8 cellular contexts compared by ENCODE assay signal in the genomic region with DNA sequence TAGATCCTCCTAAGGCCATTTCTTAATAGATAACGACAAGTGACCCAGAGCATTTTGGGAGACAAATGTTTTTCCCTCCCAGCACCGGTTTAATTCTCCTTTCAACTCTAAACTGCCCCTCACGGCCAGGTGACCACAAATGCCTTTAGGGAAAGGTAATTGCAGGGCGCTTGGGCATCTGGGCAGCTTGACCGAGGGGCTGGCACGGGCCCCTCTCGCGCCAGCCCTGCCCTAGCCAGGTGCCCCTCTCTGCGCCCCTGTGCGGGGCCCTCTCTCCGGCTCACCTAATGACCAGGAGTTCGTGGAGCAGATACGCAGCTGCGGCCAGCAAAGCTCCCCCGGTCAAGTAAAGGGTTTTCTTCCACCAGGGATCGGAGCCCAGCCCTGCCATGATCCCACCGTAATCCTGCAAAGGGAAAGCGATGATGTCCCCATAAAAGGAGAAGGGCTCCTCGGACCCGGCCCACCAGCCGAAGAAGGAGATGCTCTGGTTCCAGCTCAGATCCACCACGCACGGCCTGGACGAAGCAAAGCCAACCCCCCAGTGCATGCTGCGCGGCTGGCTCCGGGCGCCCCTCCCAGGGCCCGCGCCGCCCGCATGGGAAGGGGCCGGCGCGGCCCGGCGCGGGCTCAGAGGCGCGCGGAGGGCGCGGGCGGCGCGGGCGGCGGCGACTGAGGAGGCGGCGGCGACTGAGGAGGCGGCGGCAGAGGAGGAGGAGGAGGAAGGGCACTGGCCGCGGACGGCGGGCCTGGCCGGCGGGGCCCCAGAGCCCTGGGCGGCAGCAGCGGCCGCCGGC. TPM values are rescaled to one million over a fixed set of nuclear protein-coding genes. Genes with fewer than 3 reads are reported as not detected.
DNase-seq lines count a peak whose midpoint lies in the region; ATAC-seq and TF ChIP-seq lines count a peak whose summit lies in the region.

No MANE protein-coding gene starts in this region.

- DNase-seq in HFF-Myc (ENCODE audit: extremely low read depth, low read depth) (no peak), SK-N-DZ (ENCODE audit: low spot score) (peak; percentile 30), foreskin fibroblast (peak in 1 of 2 donors; percentile 23), putamen (ENCODE audit: low spot score) (peak; percentile 15), NCI-H1930 (lab: John Stamatoyannopoulos, UW) (no peak), left lobe of liver (ENCODE audit: low spot score) (no peak)

- ATAC-seq in HG03520 (IDR thresholded peaks at IDR 0.05; ENCODE audit: unreplicated experiment) (no peak), left lobe of liver (no peak)

- TF ChIP-seq CTCF in GM12875 (IDR thresholded peaks at IDR 0.05; ENCODE audit: borderline replicate concordance, insufficient read depth, low read depth, low read length), result no peak
- no peak for TF ChIP-seq CTCF in HFF-Myc (IDR thresholded peaks at IDR 0.05; ENCODE audit: low read depth, low read length, missing control alignments)
- no peak for TF ChIP-seq CTCF in foreskin fibroblast (IDR thresholded peaks at IDR 0.05; ENCODE audit: low read depth, low read length)

- H3K4me3 ChIP-seq in GM12875 (ENCODE audit: low read depth, low read length) (peak overlapping the region; percentile 49), HFF-Myc (replicated peaks; ENCODE audit: low read depth, low read length) (peak overlapping the region; percentile 59), foreskin fibroblast (ENCODE audit: low read depth in 1 of 2, low read length in 2 of 2) (peak overlapping the region; percentile 49 to 61)

RNA-seq across cellular contexts. Expression of a gene that starts 0.5 kb away (rescaled TPM):
- polyA plus RNA-seq in SK-N-DZ (2014; cell fraction: cytosol; rRNA removed), result 47.7 and 49.8 TPM in 2 replicates
- 37.5 and 38.1 TPM in 2 replicates for polyA plus RNA-seq in SK-N-DZ (2014; cell fraction: nucleus; rRNA removed)
- total RNA-seq in left lobe of liver, result 0.03 TPM

RNA-seq across cellular contexts. Expression of a gene that starts 45.0 kb away (rescaled TPM):
- polyA plus RNA-seq in SK-N-DZ (2014; cell fraction: cytosol; rRNA removed), result 18.8 and 23.1 TPM in 2 replicates
- 9.9 and 19.2 TPM in 2 replicates for polyA plus RNA-seq in SK-N-DZ (2014; cell fraction: nucleus; rRNA removed)
- 7.5 TPM for total RNA-seq in left lobe of liver

Comparison
In these comparisons a context has a peak if more than half of its experiments do, and no peak if none do; other contexts are left out.
1. DNase-seq: peak in SK-N-DZ (single experiment) and putamen (single experiment); none in HFF-Myc (single experiment), NCI-H1930 (0 of 2) and left lobe of liver (single experiment).
2. Peak in every context shown above with its lines, with median percentiles within 50 percentile points of each other: H3K4me3 ChIP-seq.